Comparison of ENCODE assay signal across 28 cellular contexts in genomic region chr7:158415316-158415715, GRCh38.
"Had no signal": no experiment of that assay in that cellular context is flagged by ENCODE, and none has a peak within 500 bp of the region (broad histone marks: within the 10 kb centered on the region; RNA-seq: fewer than 3 reads in every experiment).

No MANE protein-coding gene starts in this region.

- H3K9me3 ChIP-seq: left lung, mucosa of descending colon, pancreas, psoas muscle, sigmoid colon, suprapubic skin had no signal

- H3K36me3 Mint-ChIP-seq: stimulated activated memory B cell treated with anti-CD40 and anti-IgM and Interleukin-4, amounts not matched to agents 10 μg/mL and 1 μg/mL and 100 μg/mL, for 72 hours had no signal

- H3K36me3 ChIP-seq: left lung, pancreas, sigmoid colon, suprapubic skin, tibial nerve had no signal

- H3K27ac Mint-ChIP-seq: activated CD4-positive, alpha-beta memory T cell treated with anti-CD3 and anti-CD28 coated beads, Interleukin-2, amount 10 ng/mL, durations not matched to agents 7 days and 5 days; activated CD4-positive, alpha-beta T cell treated with anti-CD3 and anti-CD28 coated beads, Interleukin-2, amount 10 ng/mL, durations not matched to agents 7 days and 5 days; activated naive CD4-positive, alpha-beta T cell treated with anti-CD3 and anti-CD28 coated beads, Interleukin-2, amount 50 U/mL, for 72 hours; activated T-helper 17 cell treated with anti-CD3 and anti-CD28 coated beads, Interleukin-2, amount 50 U/mL, for 72 hours; effector memory CD8-positive, alpha-beta T cell; natural killer cell treated with Interleukin-12 subunit alpha and Interleukin-12 subunit beta and Interleukin-15 and Interleukin-18, amount 100 ng/mL, for 72 hours; stimulated activated memory B cell treated with anti-CD40 and anti-IgM and Interleukin-4, amounts not matched to agents 10 μg/mL and 1 μg/mL and 100 μg/mL, for 72 hours; stimulated activated naive CD8-positive, alpha-beta T cell treated with anti-CD3 and anti-CD28 coated beads, Interleukin-15, amount 100 ng/mL, for 72 hours; T-helper 17 cell; WTC11 had no signal

- H3K27me3 Mint-ChIP-seq: activated CD4-positive, alpha-beta memory T cell treated with anti-CD3 and anti-CD28 coated beads, Interleukin-2, amount 10 ng/mL, durations not matched to agents 7 days and 5 days; activated CD4-positive, alpha-beta T cell treated with anti-CD3 and anti-CD28 coated beads, Interleukin-2, amount 10 ng/mL, durations not matched to agents 7 days and 5 days; activated T-helper 17 cell treated with anti-CD3 and anti-CD28 coated beads, Interleukin-2, amount 50 U/mL, for 72 hours had no signal

- H3K4me1 ChIP-seq: left lung, pancreas, psoas muscle, suprapubic skin had no signal

- H3K27me3 ChIP-seq: left lung, pancreas, sigmoid colon, suprapubic skin, tibial nerve had no signal

- H3K4me3 ChIP-seq: coronary artery, left lung, lung, mucosa of descending colon, pancreas, psoas muscle, sigmoid colon, suprapubic skin, tibial nerve had no signal

- ATAC-seq: activated naive CD4-positive, alpha-beta T cell treated with anti-CD3 and anti-CD28 coated beads, Interleukin-2, amount 50 U/mL, for 72 hours; activated T-cell treated with anti-CD3 and anti-CD28 coated beads, Interleukin-2, amount 50 U/mL, for 4 hours; activated T-helper 17 cell treated with anti-CD3 and anti-CD28 coated beads, Interleukin-2, amount 50 U/mL, for 72 hours; effector memory CD8-positive, alpha-beta T cell; esophagus mucosa; left lung; mucosa of descending colon; psoas muscle; SK-N-SH treated with all-trans-retinoic acid at 6 μM for 48 hours; stimulated activated memory B cell treated with anti-CD40 and anti-IgM and Interleukin-4, amounts not matched to agents 10 μg/mL and 1 μg/mL and 100 μg/mL, for 72 hours; stimulated activated naive CD8-positive, alpha-beta T cell treated with anti-CD3 and anti-CD28 coated beads, Interleukin-15, amount 100 ng/mL, for 72 hours; T-helper 17 cell had no signal

- H3K4me1 Mint-ChIP-seq: activated CD4-positive, alpha-beta memory T cell treated with anti-CD3 and anti-CD28 coated beads, Interleukin-2, amount 10 ng/mL, durations not matched to agents 7 days and 5 days; activated CD4-positive, alpha-beta T cell treated with anti-CD3 and anti-CD28 coated beads, Interleukin-2, amount 10 ng/mL, durations not matched to agents 7 days and 5 days; activated T-helper 17 cell treated with anti-CD3 and anti-CD28 coated beads, Interleukin-2, amount 50 U/mL, for 72 hours; stimulated activated memory B cell treated with anti-CD40 and anti-IgM and Interleukin-4, amounts not matched to agents 10 μg/mL and 1 μg/mL and 100 μg/mL, for 72 hours; stimulated activated naive CD8-positive, alpha-beta T cell treated with anti-CD3 and anti-CD28 coated beads, Interleukin-15, amount 100 ng/mL, for 72 hours had no signal

- H3K27ac ChIP-seq: coronary artery, left lung, pancreas, psoas muscle, suprapubic skin had no signal

- DNase-seq: activated CD4-positive, alpha-beta memory T cell treated with anti-CD3 and anti-CD28 coated beads, Interleukin-2, amount 10 ng/mL, durations not matched to agents 7 days and 5 days; activated CD4-positive, alpha-beta T cell treated with anti-CD3 and anti-CD28 coated beads for 1 hour; activated CD4-positive, alpha-beta T cell treated with anti-CD3 and anti-CD28 coated beads, Interleukin-2, amount 10 ng/mL, durations not matched to agents 7 days and 5 days; activated naive CD4-positive, alpha-beta T cell; activated T-cell treated with anti-CD3 and anti-CD28 coated beads, Interleukin-2, amount 50 U/mL, for 4 hours; effector memory CD8-positive, alpha-beta T cell; foreskin melanocyte; left lung; mesendoderm; mucosa of descending colon; pancreas; psoas muscle; sigmoid colon; small intestine; stimulated activated CD4-positive, alpha-beta T cell treated with anti-CD3 and anti-CD28 coated beads, Interleukin-4, amount 100 ng/mL, for 24 hours; stimulated activated naive CD8-positive, alpha-beta T cell treated with anti-CD3 and anti-CD28 coated beads, Interleukin-15, amount 100 ng/mL, for 72 hours; T-helper 17 cell had no signal

- H3K4me3 Mint-ChIP-seq: activated CD4-positive, alpha-beta memory T cell treated with anti-CD3 and anti-CD28 coated beads, Interleukin-2, amount 10 ng/mL, durations not matched to agents 7 days and 5 days; activated CD4-positive, alpha-beta T cell treated with anti-CD3 and anti-CD28 coated beads, Interleukin-2, amount 10 ng/mL, durations not matched to agents 7 days and 5 days; activated T-cell treated with anti-CD3 and anti-CD28 coated beads, Interleukin-2, amount 50 U/mL, for 4 hours; activated T-helper 17 cell treated with anti-CD3 and anti-CD28 coated beads, Interleukin-2, amount 50 U/mL, for 72 hours; effector memory CD8-positive, alpha-beta T cell; natural killer cell treated with Interleukin-12 subunit alpha and Interleukin-12 subunit beta and Interleukin-15 and Interleukin-18, amount 100 ng/mL, for 72 hours; stimulated activated memory B cell treated with anti-CD40 and anti-IgM and Interleukin-4, amounts not matched to agents 10 μg/mL and 1 μg/mL and 100 μg/mL, for 72 hours; stimulated activated naive CD8-positive, alpha-beta T cell treated with anti-CD3 and anti-CD28 coated beads, Interleukin-15, amount 100 ng/mL, for 72 hours; T-helper 17 cell; WTC11 had no signal
